8 cellular contexts compared by ENCODE assay signal in the genomic region with DNA sequence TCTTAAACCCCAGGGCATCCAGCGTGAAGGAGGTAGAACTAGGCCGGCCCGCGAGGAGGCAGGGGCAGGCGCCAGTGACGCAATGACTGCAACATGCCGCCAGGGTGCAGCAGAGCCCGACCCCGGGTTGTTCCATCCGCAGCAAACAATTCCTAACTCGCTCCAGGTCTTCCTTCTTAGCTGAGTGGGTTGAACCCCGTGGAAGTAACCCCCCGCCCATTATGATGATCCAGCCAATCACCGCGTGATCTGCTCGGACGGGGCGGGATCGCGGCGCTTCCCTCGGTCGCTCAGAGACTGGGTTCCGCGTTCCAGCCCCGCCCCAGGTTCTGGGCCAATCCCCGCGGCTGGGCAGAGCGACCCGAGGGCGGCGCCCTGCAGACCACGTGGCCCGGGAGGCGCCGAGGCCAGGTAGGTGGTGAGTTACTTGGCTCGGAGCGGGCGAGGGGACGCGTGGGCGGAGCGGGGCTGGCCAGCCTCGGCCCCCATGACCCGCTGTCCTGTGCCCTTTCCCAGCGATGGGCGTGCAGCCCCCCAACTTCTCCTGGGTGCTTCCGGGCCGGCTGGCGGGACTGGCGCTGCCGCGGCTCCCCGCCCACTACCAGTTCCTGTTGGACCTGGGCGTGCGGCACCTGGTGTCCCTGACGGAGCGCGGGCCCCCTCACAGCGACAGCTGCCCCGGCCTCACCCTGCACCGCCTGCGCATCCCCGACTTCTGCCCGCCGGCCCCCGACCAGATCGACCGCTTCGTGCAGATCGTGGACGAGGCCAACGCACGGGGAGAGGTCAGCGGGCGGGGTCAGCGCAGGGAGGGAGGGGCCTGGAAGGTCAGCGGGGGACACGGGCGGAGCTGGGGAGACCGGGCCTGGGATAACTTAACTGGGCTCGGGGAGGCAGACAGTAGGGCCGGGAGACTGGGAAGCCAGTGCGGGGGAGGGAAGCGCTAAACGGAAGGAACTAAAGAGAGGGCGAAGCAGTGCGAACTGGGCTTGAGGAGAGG. TPM values are rescaled to one million over a fixed set of nuclear protein-coding genes. Genes with fewer than 3 reads are reported as not detected.
DNase-seq lines count a peak whose midpoint lies in the region; ATAC-seq and TF ChIP-seq lines count a peak whose summit lies in the region.

A gene (plus strand): TSS at position 380 of the 1,000 bp plus-strand sequence. CDS start 139 bp downstream, at position 519.

- POLR2A ChIA-PET in BJ (lab: Charles Lee), result no interaction called here

- peak; percentile 97 for TF ChIP-seq CTCF in BJ (IDR thresholded peaks at IDR 0.05; ENCODE audit: insufficient read depth, low read depth, low read length)

- CTCF ChIA-PET in BJ (lab: Yijun Ruan, JAX), result interaction anchor here (0.6 to 3.9 kb wide), 17 partner anchors 9 to 583 kb away, joined by 3 to 38 read pairs (median 4); no protein-coding TSS in a partner anchor

- H3K4me3 ChIP-seq in BJ (ENCODE audit: low read depth, low read length), result peak within 1 kb of the TSS; percentile 90

- DNase-seq in BJ (ENCODE audit: low read depth), result peak; percentile 94
- peak; percentile 89 for DNase-seq in GM19238 (ENCODE audit: insufficient read length, low spot score)
- peak; percentile 99 to 100 for DNase-seq in NCI-H526 (lab: John Stamatoyannopoulos, UW)
- peak; percentile 83 to 91 for DNase-seq in activated CD4-positive, alpha-beta T cell treated with anti-CD3 and anti-CD28 coated beads, Interleukin-2, amount 50 U/mL, for 24 hours (ENCODE audit: low read depth in 1 of 2, low spot score in 1 of 2)
- DNase-seq in dedifferentiated amniotic fluid mesenchymal stem cell (ENCODE audit: extremely low spot score), result peak; percentile 98
- DNase-seq in left lobe of liver (ENCODE audit: low spot score), result peak; percentile 99
- DNase-seq in stimulated activated CD4-positive, alpha-beta T cell treated with anti-CD3 and anti-CD28 coated beads, Interleukin-2, amount 100 ng/mL, for 4 hours (ENCODE audit: low read depth), result peak; percentile 94

- H3K27me3 ChIP-seq in BJ (ENCODE audit: control insufficient read depth, insufficient read depth, low read length), result peaks cover 2% of the 10 kb centered on the region

- ATAC-seq in HG03442 (IDR thresholded peaks at IDR 0.05; ENCODE audit: unreplicated experiment) (peak; percentile 97), left lobe of liver (peak; percentile 91)

- no peaks in the 10 kb centered on the region for H3K36me3 ChIP-seq in BJ (ENCODE audit: control insufficient read depth, insufficient read depth, low read length)

RNA-seq across cellular contexts. Expression of the gene that starts here (rescaled TPM):
- polyA plus RNA-seq in BJ (2011; rRNA removed), result 16.0 and 22.8 TPM in 2 replicates
- polyA minus RNA-seq in BJ (2011; rRNA and poly(A)+ RNA removed), result 3.7 and 4.1 TPM in 2 replicates
- 35.5 TPM for total RNA-seq in left lobe of liver

Comparison
In these comparisons a context has a peak if more than half of its experiments do, and no peak if none do; other contexts are left out.
1. Peak in every context shown above with its lines: DNase-seq, ATAC-seq and H3K4me3 ChIP-seq.